31 cellular contexts compared by ENCODE assay signal in genomic region chr2:205629021-205629817, GRCh38. TPM values are rescaled to one million over a fixed set of nuclear protein-coding genes. Genes with fewer than 3 reads are reported as not detected.
A peak's percentile ranks its signal among the peaks of the same experiment; 100 is the strongest.
DNase-seq lines count a peak whose midpoint lies in the region; ATAC-seq and TF ChIP-seq lines count a peak whose summit lies in the region.
"Had no signal": no experiment of that assay in that cellular context is flagged by ENCODE, and none has a peak within 500 bp of the region (broad histone marks: within the 10 kb centered on the region; RNA-seq: fewer than 3 reads in every experiment).

No MANE protein-coding gene starts in this region.

- POLR2A ChIA-PET in activated CD8-positive, alpha-beta T cell treated with anti-CD3 and anti-CD28 coated beads for 36 hours (lab: Charles Lee) = interaction anchor here (0.9 kb wide), 1 partner anchor 15 kb away, joined by 3 read pairs; no protein-coding TSS in a partner anchor
- POLR2A ChIA-PET in activated CD8-positive, alpha-beta T cell treated with anti-CD3 and anti-CD28 coated beads, Interleukin-2, amount 10 ng/mL, durations not matched to agents 7 days and 5 days (lab: Charles Lee) = interaction anchor here (1.0 kb wide), 1 partner anchor 10 kb away, joined by 3 read pairs; no protein-coding TSS in a partner anchor

- intact Hi-C loops in activated CD8-positive, alpha-beta T cell treated with anti-CD3 and anti-CD28 coated beads for 36 hours (cut with micrococcal nuclease) = no loop called here

- no peaks in the 10 kb centered on the region for H3K36me3 Mint-ChIP-seq in activated CD8-positive, alpha-beta T cell treated with anti-CD3 and anti-CD28 coated beads for 36 hours (ENCODE audit: low read depth)
- no peaks in the 10 kb centered on the region for H3K36me3 Mint-ChIP-seq in activated CD8-positive, alpha-beta T cell treated with anti-CD3 and anti-CD28 coated beads, Interleukin-2, amount 10 ng/mL, durations not matched to agents 7 days and 5 days (ENCODE audit: low read depth)
- peaks cover 8% of the 10 kb centered on the region for H3K36me3 Mint-ChIP-seq in nephron (ENCODE audit: low read depth)
- H3K36me3 Mint-ChIP-seq: CD8-positive, alpha-beta T cell; natural killer cell treated with Interleukin-12 subunit alpha and Interleukin-12 subunit beta and Interleukin-15 and Interleukin-18, amount 100 ng/mL, for 72 hours had no signal

- no peak overlapping the region for H3K4me3 ChIP-seq in SJCRH30
- H3K4me3 ChIP-seq: lung had no signal

- TF ChIP-seq CTCF in activated CD8-positive, alpha-beta T cell treated with anti-CD3 and anti-CD28 coated beads for 36 hours (IDR thresholded peaks at IDR 0.05) = no peak
- no peak for TF ChIP-seq CTCF in nephron (IDR thresholded peaks at IDR 0.05; ENCODE audit: unreplicated experiment in 3 of 3)

- no peak overlapping the region for H3K27ac Mint-ChIP-seq in activated CD8-positive, alpha-beta T cell treated with anti-CD3 and anti-CD28 coated beads for 36 hours
- H3K27ac Mint-ChIP-seq in activated CD8-positive, alpha-beta T cell treated with anti-CD3 and anti-CD28 coated beads, Interleukin-2, amount 10 ng/mL, durations not matched to agents 7 days and 5 days = no peak overlapping the region
- peak overlapping the region in 2 of 3 experiments; percentile 14 to 18 for H3K27ac Mint-ChIP-seq in nephron
- H3K27ac Mint-ChIP-seq: activated T-helper 1 cell treated with anti-CD3 and anti-CD28 coated beads, Interleukin-12 subunit alpha, Interleukin-12 subunit beta, Interleukin-2, Interleukin-4 antibody, amounts not matched to agents 30 ng/mL and 10 ng/mL and 1 ng/mL, durations not matched to agents 14 hours and 24 hours and 36 hours; CD8-positive, alpha-beta T cell; natural killer cell treated with Interleukin-12 subunit alpha and Interleukin-12 subunit beta and Interleukin-15 and Interleukin-18, amount 100 ng/mL, for 72 hours; T-helper 1 cell treated with Interleukin-12 subunit alpha and Interleukin-12 subunit beta and Interleukin-4 antibody, amounts not matched to agents 30 μg/mL and 1 μg/mL, for 36 hours had no signal

- H3K27ac ChIP-seq in SJCRH30 = no peak overlapping the region
- H3K27ac ChIP-seq: brain microvascular endothelial cell had no signal

- no peaks in the 10 kb centered on the region for H3K36me3 ChIP-seq in SJCRH30
- H3K36me3 ChIP-seq: BE2C, brain microvascular endothelial cell had no signal

- DNase-seq in activated CD8-positive, alpha-beta T cell treated with anti-CD3 and anti-CD28 coated beads for 36 hours = no peak
- no peak for DNase-seq in activated CD8-positive, alpha-beta T cell treated with anti-CD3 and anti-CD28 coated beads, Interleukin-2, amount 10 ng/mL, durations not matched to agents 7 days and 5 days
- DNase-seq in NCI-H1417 (lab: John Stamatoyannopoulos, UW) (peak; percentile 45 to 93 (median 81)), NCI-H748 treated with DMSO at 0.1 percent for 48 hours (lab: John Stamatoyannopoulos, UW) (peak; percentile 19), SJCRH30 (no peak), DMS114 treated with DMSO at 0.1 percent for 48 hours (lab: John Stamatoyannopoulos, UW; ENCODE audit: unreplicated experiment) (no peak)
- DNase-seq: ACHN; activated CD4-positive, alpha-beta T cell treated with anti-CD3 and anti-CD28 coated beads, Interleukin-2, amount 50 U/mL, for 48 hours; activated CD8-positive, alpha-beta memory T cell treated with anti-CD3 and anti-CD28 coated beads, Interleukin-2, amount 50 U/mL, for 48 hours; activated naive CD4-positive, alpha-beta T cell treated with Interleukin-2 at 50 U/mL for 16 hours; amniotic stem cell; BE2C; brain microvascular endothelial cell; CD8-positive, alpha-beta T cell; DMS153; HCEC 1CT; hippocampal formation; Karpas-422; NCI-H1436 treated with DMSO at 0.1 percent for 48 hours; NCI-H774; OCI-M1; SK-N-SH; stimulated activated CD4-positive, alpha-beta T cell treated with anti-CD3 and anti-CD28 coated beads, Interleukin-15, amount 100 ng/mL, for 24 hours; stimulated activated CD4-positive, alpha-beta T cell treated with anti-CD3 and anti-CD28 coated beads, Interleukin-4, amount 100 ng/mL, for 4 hours; trophoblast cell had no signal

- no peaks in the 10 kb centered on the region for H3K27me3 Mint-ChIP-seq in activated CD8-positive, alpha-beta T cell treated with anti-CD3 and anti-CD28 coated beads for 36 hours
- H3K27me3 Mint-ChIP-seq in activated CD8-positive, alpha-beta T cell treated with anti-CD3 and anti-CD28 coated beads, Interleukin-2, amount 10 ng/mL, durations not matched to agents 7 days and 5 days (ENCODE audit: low read depth) = no peaks in the 10 kb centered on the region
- no peaks in the 10 kb centered on the region for H3K27me3 Mint-ChIP-seq in nephron (ENCODE audit: low read depth)

- H3K4me1 ChIP-seq in SJCRH30 = no peaks in the 10 kb centered on the region
- H3K4me1 ChIP-seq: BE2C had no signal

- CTCF ChIA-PET in activated CD8-positive, alpha-beta T cell treated with anti-CD3 and anti-CD28 coated beads for 36 hours (lab: Charles Lee) = interaction anchor here (1.1 kb wide), 3 partner anchors 8 to 46 kb away, joined by 3 to 4 read pairs (median 3); no protein-coding TSS in a partner anchor
- CTCF ChIA-PET in activated CD8-positive, alpha-beta T cell treated with anti-CD3 and anti-CD28 coated beads, Interleukin-2, amount 10 ng/mL, durations not matched to agents 7 days and 5 days (lab: Charles Lee) = no interaction called here

- H3K27me3 ChIP-seq in SJCRH30 = no peaks in the 10 kb centered on the region
- H3K27me3 ChIP-seq: BE2C, brain microvascular endothelial cell had no signal

- no peaks in the 10 kb centered on the region for H3K9me3 ChIP-seq in SJCRH30 (replicated peaks)
- H3K9me3 ChIP-seq: BE2C, SK-N-SH had no signal

- H3K4me1 Mint-ChIP-seq in activated CD8-positive, alpha-beta T cell treated with anti-CD3 and anti-CD28 coated beads for 36 hours (ENCODE audit: low read depth) = no peaks in the 10 kb centered on the region
- no peaks in the 10 kb centered on the region for H3K4me1 Mint-ChIP-seq in activated CD8-positive, alpha-beta T cell treated with anti-CD3 and anti-CD28 coated beads, Interleukin-2, amount 10 ng/mL, durations not matched to agents 7 days and 5 days (ENCODE audit: low read depth)
- peaks cover 28% of the 10 kb centered on the region for H3K4me1 Mint-ChIP-seq in nephron

- peak; percentile 51 for ATAC-seq in activated CD8-positive, alpha-beta T cell treated with anti-CD3 and anti-CD28 coated beads for 36 hours
- ATAC-seq in activated CD8-positive, alpha-beta T cell treated with anti-CD3 and anti-CD28 coated beads, Interleukin-2, amount 10 ng/mL, durations not matched to agents 7 days and 5 days = no peak
- no peak for ATAC-seq in HG03280 (IDR thresholded peaks at IDR 0.05; ENCODE audit: unreplicated experiment)
- ATAC-seq: CD8-positive, alpha-beta T cell had no signal

- no peak overlapping the region for H3K4me3 Mint-ChIP-seq in activated CD8-positive, alpha-beta T cell treated with anti-CD3 and anti-CD28 coated beads for 36 hours
- no peak overlapping the region for H3K4me3 Mint-ChIP-seq in activated CD8-positive, alpha-beta T cell treated with anti-CD3 and anti-CD28 coated beads, Interleukin-2, amount 10 ng/mL, durations not matched to agents 7 days and 5 days
- H3K4me3 Mint-ChIP-seq in nephron = no peak overlapping the region
- H3K4me3 Mint-ChIP-seq: activated T-helper 1 cell treated with anti-CD3 and anti-CD28 coated beads, Interleukin-12 subunit alpha, Interleukin-12 subunit beta, Interleukin-2, Interleukin-4 antibody, amounts not matched to agents 30 ng/mL and 10 ng/mL and 1 ng/mL, durations not matched to agents 14 hours and 24 hours and 36 hours; CD8-positive, alpha-beta T cell; natural killer cell treated with Interleukin-12 subunit alpha and Interleukin-12 subunit beta and Interleukin-15 and Interleukin-18, amount 100 ng/mL, for 72 hours; T-helper 1 cell treated with Interleukin-12 subunit alpha and Interleukin-12 subunit beta and Interleukin-4 antibody, amounts not matched to agents 30 μg/mL and 1 μg/mL, for 36 hours had no signal

- H3K9me3 Mint-ChIP-seq in activated CD8-positive, alpha-beta T cell treated with anti-CD3 and anti-CD28 coated beads for 36 hours = no peaks in the 10 kb centered on the region
- H3K9me3 Mint-ChIP-seq in activated CD8-positive, alpha-beta T cell treated with anti-CD3 and anti-CD28 coated beads, Interleukin-2, amount 10 ng/mL, durations not matched to agents 7 days and 5 days (ENCODE audit: insufficient read depth) = no peaks in the 10 kb centered on the region
- H3K9me3 Mint-ChIP-seq in nephron = peaks cover 12% of the 10 kb centered on the region
- H3K9me3 Mint-ChIP-seq: activated T-helper 1 cell treated with anti-CD3 and anti-CD28 coated beads, Interleukin-12 subunit alpha, Interleukin-12 subunit beta, Interleukin-2, Interleukin-4 antibody, amounts not matched to agents 30 ng/mL and 10 ng/mL and 1 ng/mL, durations not matched to agents 14 hours and 24 hours and 36 hours; CD8-positive, alpha-beta T cell; natural killer cell treated with Interleukin-12 subunit alpha and Interleukin-12 subunit beta and Interleukin-15 and Interleukin-18, amount 100 ng/mL, for 72 hours; T-helper 1 cell treated with Interleukin-12 subunit alpha and Interleukin-12 subunit beta and Interleukin-4 antibody, amounts not matched to agents 30 μg/mL and 1 μg/mL, for 36 hours had no signal

RNA-seq across cellular contexts. Expression of gene NRP2, which starts 53.1 kb away (rescaled TPM):
- 1 to 10 TPM in 1 of 2 experiments, under 1 TPM in 1; 0.63 to 1.6 TPM for total RNA-seq in activated CD8-positive, alpha-beta T cell treated with anti-CD3 and anti-CD28 coated beads for 36 hours
- total RNA-seq in activated CD8-positive, alpha-beta T cell treated with anti-CD3 and anti-CD28 coated beads, Interleukin-2, amount 10 ng/mL, durations not matched to agents 7 days and 5 days = 1 to 10 TPM; 4.0 to 4.2 TPM
- total RNA-seq in SJCRH30 (2014; rRNA removed; shearing (Covaris generic)) = 57.5 and 76.4 TPM in 2 replicates
- total RNA-seq: CD8-positive, alpha-beta T cell had no signal

Comparison
In these comparisons a context has a peak if more than half of its experiments do, and no peak if none do; other contexts are left out.
1. DNase-seq: peak in NCI-H1417 (3 of 3) and NCI-H748 treated with DMSO at 0.1 percent for 48 hours (single experiment); none in activated CD8-positive, alpha-beta T cell treated with anti-CD3 and anti-CD28 coated beads for 36 hours (single experiment), activated CD8-positive, alpha-beta T cell treated with anti-CD3 and anti-CD28 coated beads, Interleukin-2, amount 10 ng/mL, durations not matched to agents 7 days and 5 days (single experiment), SJCRH30 (0 of 2) and DMS114 treated with DMSO at 0.1 percent for 48 hours (single experiment).
2. H3K27ac Mint-ChIP-seq: peak in nephron (2 of 3); none in activated CD8-positive, alpha-beta T cell treated with anti-CD3 and anti-CD28 coated beads for 36 hours (single experiment) and activated CD8-positive, alpha-beta T cell treated with anti-CD3 and anti-CD28 coated beads, Interleukin-2, amount 10 ng/mL, durations not matched to agents 7 days and 5 days (single experiment).
3. RNA of gene NRP2, which starts 53.1 kb away (total RNA-seq): 57.5 to 76.4 TPM in SJCRH30; 4.0 to 4.2 TPM in activated CD8-positive, alpha-beta T cell treated with anti-CD3 and anti-CD28 coated beads, Interleukin-2, amount 10 ng/mL, durations not matched to agents 7 days and 5 days and 0.63 to 1.6 TPM in activated CD8-positive, alpha-beta T cell treated with anti-CD3 and anti-CD28 coated beads for 36 hours; every median in the first group is over 10 times any median in the second.